8 cellular contexts compared by ENCODE assay signal in the genomic region with DNA sequence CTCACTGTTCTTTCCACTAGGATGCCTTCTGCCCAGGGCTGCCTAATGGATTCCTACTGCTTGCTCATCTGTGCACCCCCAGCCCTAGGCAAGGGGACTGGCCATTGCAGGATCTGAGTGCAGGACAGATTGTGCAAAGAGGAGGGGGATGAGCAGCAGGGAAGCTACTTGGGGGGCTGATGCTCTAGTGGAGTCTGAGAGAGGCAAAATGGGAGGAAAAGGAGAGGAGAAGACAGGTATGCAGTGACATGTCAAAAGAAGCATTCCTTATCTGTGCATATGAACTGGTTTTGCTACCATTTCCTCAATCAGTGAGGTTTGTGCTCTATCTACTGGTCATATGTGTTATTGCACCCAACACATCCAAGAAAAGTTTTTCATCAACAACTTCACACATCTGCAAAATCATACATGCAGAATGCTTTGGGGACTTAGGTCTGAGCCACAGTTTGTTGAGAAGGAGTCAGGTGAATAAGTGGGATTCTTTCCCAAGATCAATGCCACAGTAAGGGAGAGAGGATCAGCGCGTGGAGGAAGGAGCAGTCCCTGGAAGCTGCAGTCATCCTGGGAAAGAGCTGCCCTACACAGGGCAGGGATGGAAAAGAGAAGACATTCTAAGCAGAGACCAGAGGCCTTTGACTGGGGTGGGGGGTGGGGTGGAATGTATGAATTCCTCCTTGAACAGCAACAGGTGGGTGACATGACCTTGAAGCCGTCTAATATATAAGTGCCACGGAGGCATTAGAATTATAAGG. TPM values are rescaled to one million over a fixed set of nuclear protein-coding genes. Genes with fewer than 3 reads are reported as not detected.
A peak's percentile ranks its signal among the peaks of the same experiment; 100 is the strongest.
DNase-seq lines count a peak whose midpoint lies in the region; ATAC-seq and TF ChIP-seq lines count a peak whose summit lies in the region.
"Had no signal": no experiment of that assay in that cellular context is flagged by ENCODE, and none has a peak within 500 bp of the region (broad histone marks: within the 10 kb centered on the region; RNA-seq: fewer than 3 reads in every experiment).

No MANE protein-coding gene starts in this region.

- ATAC-seq in GM21528 (IDR thresholded peaks at IDR 0.05; ENCODE audit: low FRiP score, unreplicated experiment), result peak; percentile 80
- ATAC-seq in body of pancreas, result peak; percentile 63
- ATAC-seq in HG03039 (IDR thresholded peaks at IDR 0.05; ENCODE audit: unreplicated experiment), result no peak

- H3K4me3 ChIP-seq in body of pancreas (no peak overlapping the region), transverse colon (no peak overlapping the region)

- H3K4me1 ChIP-seq in body of pancreas, result no peaks in the 10 kb centered on the region
- no peaks in the 10 kb centered on the region for H3K4me1 ChIP-seq in transverse colon

- no peak for TF ChIP-seq EP300 in transverse colon (IDR thresholded peaks at IDR 0.05; ENCODE audit: low read depth)

- intact Hi-C loops in body of pancreas (cut with DNase I), result no loop called here
- intact Hi-C loops in transverse colon (cut with DNase I; ENCODE audit: low total_unique reads), result no loop called here

- H3K27ac ChIP-seq in body of pancreas (no peak overlapping the region), transverse colon (no peak overlapping the region)

- DNase-seq in GM03348 (ENCODE audit: low spot score), result peak; percentile 70
- peak; percentile 48 for DNase-seq in NCI-H1105 treated with DMSO at 0.1 percent for 48 hours (lab: John Stamatoyannopoulos, UW)
- no peak for DNase-seq in body of pancreas
- DNase-seq in iris pigment epithelial cell (ENCODE audit: low read depth), result peak; percentile 52
- DNase-seq in transverse colon, result no peak

- no peaks in the 10 kb centered on the region for H3K9me3 ChIP-seq in body of pancreas
- no peaks in the 10 kb centered on the region for H3K9me3 ChIP-seq in transverse colon

- H3K27me3 ChIP-seq in body of pancreas (no peaks in the 10 kb centered on the region), transverse colon (no peaks in the 10 kb centered on the region)

- no peak for TF ChIP-seq POLR2A in body of pancreas (IDR thresholded peaks at IDR 0.05)
- no peak for TF ChIP-seq POLR2A in transverse colon (IDR thresholded peaks at IDR 0.05)

- in situ Hi-C loops in transverse colon (cut with MboI; ENCODE audit: low pct_ligation_motif_present in 1 of 4, low pct_unique_long_range_greater_than_20kb in 1 of 4, low sequenced_read_pairs in 3 of 4), result loop anchor here in 1 of 4 donors (25.0 kb wide), 1 partner anchor 475 kb away; no protein-coding TSS in a partner anchor

- H3K36me3 ChIP-seq in body of pancreas (replicated peaks in 1 of 2; ENCODE audit: insufficient read depth in 1 of 2, low read depth in 2 of 2) (no peaks in the 10 kb centered on the region), transverse colon (no peaks in the 10 kb centered on the region)

- TF ChIP-seq CTCF in body of pancreas (IDR thresholded peaks at IDR 0.05) (peak; percentile 41 to 86 (median 69)), transverse colon (IDR thresholded peaks at IDR 0.05) (peak; percentile 44 to 84 (median 60))

- WGBS in body of pancreas, 2 donors, result 41 to 42% methylated on average over 4 of the region's 4 CpGs
- WGBS in transverse colon (ENCODE audit: low coverage in 1 of 2), 2 donors, result 84 to 85% methylated on average over 4 of the region's 4 CpGs

RNA-seq across cellular contexts. Expression of a gene that starts 14.4 kb away (rescaled TPM):
- total RNA-seq in body of pancreas (1 to 10 TPM; 3.3 to 5.2 TPM), transverse colon (10 to 100 TPM in 1 of 4 donors, 1 to 10 TPM in 2, not detected in 1; 2.2 to 15.2 (median 3.0) TPM)
- total RNA-seq: activated CD8-positive, alpha-beta memory T cell treated with anti-CD3 and anti-CD28 coated beads for 36 hours had no signal

Comparison
In these comparisons a context has a peak if more than half of its experiments do, and no peak if none do; other contexts are left out.
1. DNase-seq: peak in GM03348 (single experiment), NCI-H1105 treated with DMSO at 0.1 percent for 48 hours (single experiment) and iris pigment epithelial cell (single experiment); none in body of pancreas (0 of 4) and transverse colon (single experiment).